In the genomic region with DNA sequence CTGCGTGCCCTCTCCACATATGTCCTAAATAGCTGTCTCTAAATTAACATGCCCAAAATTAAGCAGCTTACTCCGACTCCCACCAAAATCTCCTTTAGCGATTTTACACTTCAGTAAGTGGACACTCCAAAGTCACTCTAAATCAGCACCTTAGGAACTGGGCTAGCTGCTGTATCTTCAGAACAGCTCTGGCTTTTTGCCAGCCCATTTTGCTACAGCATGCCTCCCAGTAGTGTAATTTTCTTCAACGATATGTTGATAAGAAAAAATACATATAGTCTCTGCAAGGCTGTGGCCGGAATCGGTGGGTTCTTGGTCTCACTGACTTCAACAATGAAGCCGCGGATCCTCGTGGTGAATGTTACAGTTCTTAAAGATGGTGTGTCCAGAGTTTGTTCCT, we compare ENCODE assay signal across 9 cellular contexts.
"Had no signal": no experiment of that assay in that cellular context is flagged by ENCODE, and none has a peak within 500 bp of the region (broad histone marks: within the 10 kb centered on the region; RNA-seq: fewer than 3 reads in every experiment).

No MANE protein-coding gene starts in this region.

- H3K9me3 ChIP-seq: HAP-1 had no signal

- DNase-seq: GM23248, GOT3, H7, H9, HCEC 1CT, HFFc6 had no signal

- H3K4me3 Mint-ChIP-seq: GM23338, H9, HFFc6 had no signal

- H3K36me3 ChIP-seq: HAP-1 had no signal

- H3K27ac ChIP-seq: GM23248 had no signal

- H3K4me3 ChIP-seq: GM23248, GM23338, HAP-1 had no signal

- H3K4me1 Mint-ChIP-seq: GM23338, H9 had no signal

- H3K4me1 ChIP-seq: HAP-1 had no signal

- ATAC-seq: GM23338, HCT116 had no signal

- H3K27ac Mint-ChIP-seq: GM23338, H9, HFFc6 had no signal
